ENCODE assay signal across 3 cellular contexts in genomic region chr6:149252626-149253025, GRCh38.
TF ChIP-seq lines count a peak whose summit lies in the region.

No MANE protein-coding gene starts in this region.

TF ChIP-seq in A549, 52 proteins besides CTCF, POLR2A, EP300 and RAD21 (continued from another document):
- TF ChIP-seq USF2 (IDR thresholded peaks at IDR 0.05) (0 out of 2 replicates have a peak, but pooled peaks have one; percentile 10), TFCP2L1 (CRISPR knock-in tag; IDR thresholded peaks at IDR 0.05) (no peak)

TF ChIP-seq in HCT116, 20 proteins besides CTCF, POLR2A, EP300 and RAD21 (continued from another document):
- TF ChIP-seq ZNF274 (IDR thresholded peaks at IDR 0.05; ENCODE audit: low read depth, low read length), result no peak
- TF ChIP-seq YY1 (IDR thresholded peaks at IDR 0.05; ENCODE audit: extremely low read depth, insufficient replicate concordance, low read depth, low read length), result no peak
- TF ChIP-seq ZFX (IDR thresholded peaks at IDR 0.05), result no peak
- no peak for TF ChIP-seq SRF (IDR thresholded peaks at IDR 0.05; ENCODE audit: low read depth)
- TF ChIP-seq ZBTB33 (IDR thresholded peaks at IDR 0.05; ENCODE audit: extremely low read depth, insufficient replicate concordance, low read length), result no peak
TF ChIP-seq in HCT116: peak in this region for 0.

TF ChIP-seq in K562, 482 proteins besides CTCF, POLR2A, EP300 and RAD21 (continued from another document):
- TF ChIP-seq USF1 (CRISPR knock-in tag; IDR thresholded peaks at IDR 0.05), result peak; percentile 66; the same call in 1 of the 2 replicates
- TF ChIP-seq E2F8 (IDR thresholded peaks at IDR 0.05; ENCODE audit: low read depth, partially characterized antibody), result no peak
- TF ChIP-seq RAD51 (IDR thresholded peaks at IDR 0.05; ENCODE audit: borderline replicate concordance, low read depth), result peak; percentile 73
- TF ChIP-seq IFI16 (CRISPR knock-in tag; IDR thresholded peaks at IDR 0.05), result no peak
- no peak for TF ChIP-seq ZNF175 (CRISPR knock-in tag; IDR thresholded peaks at IDR 0.05; ENCODE audit: low read depth)
- TF ChIP-seq TAF9B (IDR thresholded peaks at IDR 0.05; ENCODE audit: partially characterized antibody), result no peak
- TF ChIP-seq ZFP91 (CRISPR knock-in tag; IDR thresholded peaks at IDR 0.05), result no peak
- no peak for TF ChIP-seq IRF2 (CRISPR knock-in tag; IDR thresholded peaks at IDR 0.05)
- peak; percentile 79; the same call in 1 of the 2 replicates for TF ChIP-seq TOE1 (IDR thresholded peaks at IDR 0.05; ENCODE audit: borderline replicate concordance)
- TF ChIP-seq TOE1 (CRISPR knock-in tag; IDR thresholded peaks at IDR 0.05; ENCODE audit: borderline replicate concordance, low read depth), result no peak
- peak; percentile 8 for TF ChIP-seq RBM25 (IDR thresholded peaks at IDR 0.05; ENCODE audit: low read depth, low read length, severe bottlenecking)
- peak; percentile 92 for TF ChIP-seq TFE3 (CRISPR knock-in tag; IDR thresholded peaks at IDR 0.05)
- TF ChIP-seq NFYB (IDR thresholded peaks at IDR 0.05; ENCODE audit: extremely low read depth, insufficient read length), result peak; percentile 80
TF ChIP-seq in K562: peak in this region for 7.
